In the genomic region with DNA sequence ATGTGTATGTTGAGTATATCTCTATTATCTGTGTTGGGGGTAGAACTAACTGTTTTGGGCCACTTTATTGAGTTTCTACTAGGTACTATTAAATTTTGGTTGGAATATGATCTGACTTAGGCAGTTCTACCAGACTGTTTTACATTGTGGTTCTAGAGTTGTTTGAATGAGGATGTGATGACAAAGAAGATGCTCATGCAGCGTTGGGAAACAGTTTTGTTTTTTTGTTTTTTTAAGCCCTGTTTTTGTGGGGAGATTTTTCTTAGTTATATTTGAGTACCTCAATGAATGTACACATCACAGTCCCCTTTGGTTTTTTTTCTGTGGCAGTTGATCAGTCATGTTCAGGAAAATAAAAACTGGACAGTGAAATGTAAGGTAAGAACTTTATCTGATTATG, we compare ENCODE assay signal across 29 cellular contexts. TPM values are rescaled to one million over a fixed set of nuclear protein-coding genes. Genes with fewer than 3 reads are reported as not detected.
DNase-seq lines count a peak whose midpoint lies in the region; ATAC-seq and TF ChIP-seq lines count a peak whose summit lies in the region.
"Had no signal": no experiment of that assay in that cellular context is flagged by ENCODE, and none has a peak within 500 bp of the region (broad histone marks: within the 10 kb centered on the region; RNA-seq: fewer than 3 reads in every experiment).

No MANE protein-coding gene starts in this region.

- no peak for TF ChIP-seq POLR2A in breast epithelium (IDR thresholded peaks at IDR 0.05)

- H3K27me3 ChIP-seq in breast epithelium = no peaks in the 10 kb centered on the region
- H3K27me3 ChIP-seq: BLaER1 treated with 17β-estradiol and CSF1 and Interleukin-3, amounts not matched to agents 10 nM and 100 nM; thyroid gland had no signal

- intact Hi-C loops in MCF 10A (cut with micrococcal nuclease) = no loop called here
- intact Hi-C loops in breast epithelium (cut with DNase I; ENCODE audit: low total_unique reads) = no loop called here

- no TSS peak for BruUV-seq in MCF 10A (replicated peaks; lab: Mats Ljungman, UMichigan)

- H3K27ac Mint-ChIP-seq in MCF 10A (ENCODE audit: low read depth, unreplicated experiment) = no peak overlapping the region
- peak overlapping the region; percentile 41 for H3K27ac Mint-ChIP-seq in T-helper 17 cell
- H3K27ac Mint-ChIP-seq in stimulated activated memory B cell treated with anti-CD40 and anti-IgM and Interleukin-4, amounts not matched to agents 10 μg/mL and 1 μg/mL and 100 μg/mL, for 72 hours = peak overlapping the region; percentile 63
- H3K27ac Mint-ChIP-seq: activated naive CD4-positive, alpha-beta T cell treated with anti-CD3 and anti-CD28 coated beads, Interleukin-2, amount 50 U/mL, for 24 hours; activated T-helper 1 cell treated with anti-CD3 and anti-CD28 coated beads, Interleukin-12 subunit alpha, Interleukin-12 subunit beta, Interleukin-2, Interleukin-4 antibody, amounts not matched to agents 30 ng/mL and 10 ng/mL and 1 ng/mL, durations not matched to agents 14 hours and 24 hours and 36 hours; nephron had no signal

- H3K9me3 Mint-ChIP-seq in MCF 10A (ENCODE audit: unreplicated experiment) = no peaks in the 10 kb centered on the region
- no peaks in the 10 kb centered on the region for H3K9me3 Mint-ChIP-seq in stimulated activated memory B cell treated with anti-CD40 and anti-IgM and Interleukin-4, amounts not matched to agents 10 μg/mL and 1 μg/mL and 100 μg/mL, for 72 hours
- H3K9me3 Mint-ChIP-seq: activated naive CD4-positive, alpha-beta T cell treated with anti-CD3 and anti-CD28 coated beads, Interleukin-2, amount 50 U/mL, for 24 hours; activated T-helper 1 cell treated with anti-CD3 and anti-CD28 coated beads, Interleukin-12 subunit alpha, Interleukin-12 subunit beta, Interleukin-2, Interleukin-4 antibody, amounts not matched to agents 30 ng/mL and 10 ng/mL and 1 ng/mL, durations not matched to agents 14 hours and 24 hours and 36 hours; immature natural killer cell; nephron; stimulated activated naive CD8-positive, alpha-beta T cell treated with anti-CD3 and anti-CD28 coated beads, Interleukin-15, amount 100 ng/mL, for 72 hours had no signal

- H3K4me1 Mint-ChIP-seq in MCF 10A (ENCODE audit: insufficient read depth, unreplicated experiment) (peaks cover 10% of the 10 kb centered on the region), T-helper 17 cell (peaks cover 5% of the 10 kb centered on the region)
- H3K4me1 Mint-ChIP-seq in stimulated activated memory B cell treated with anti-CD40 and anti-IgM and Interleukin-4, amounts not matched to agents 10 μg/mL and 1 μg/mL and 100 μg/mL, for 72 hours = no peaks in the 10 kb centered on the region
- H3K4me1 Mint-ChIP-seq: nephron; stimulated activated naive CD8-positive, alpha-beta T cell treated with anti-CD3 and anti-CD28 coated beads, Interleukin-15, amount 100 ng/mL, for 72 hours had no signal

- H3K9me3 ChIP-seq in breast epithelium (no peaks in the 10 kb centered on the region), T-helper 17 cell (ENCODE audit: control insufficient read depth, low read length, poor library complexity, severe bottlenecking) (no peaks in the 10 kb centered on the region)
- H3K9me3 ChIP-seq: BLaER1 treated with 17β-estradiol and CSF1 and Interleukin-3, amounts not matched to agents 10 nM and 100 nM; Caco-2; SK-N-SH; thyroid gland had no signal

- TF ChIP-seq CTCF in MCF 10A (IDR thresholded peaks at IDR 0.05; ENCODE audit: unreplicated experiment) (no peak), breast epithelium (IDR thresholded peaks at IDR 0.05) (no peak), fibroblast of mammary gland (conservative IDR thresholded peaks at IDR 0.05; ENCODE audit: control insufficient read depth, insufficient read depth, low read depth, low read length) (no peak), omental fat pad (IDR thresholded peaks at IDR 0.05) (no peak)

- ATAC-seq in T-helper 17 cell (no peak), omental fat pad (ENCODE audit: low FRiP score) (no peak)
- ATAC-seq in stimulated activated memory B cell treated with anti-CD40 and anti-IgM and Interleukin-4, amounts not matched to agents 10 μg/mL and 1 μg/mL and 100 μg/mL, for 72 hours = no peak
- ATAC-seq: GM12878; left lobe of liver; right cardiac atrium; stimulated activated naive CD8-positive, alpha-beta T cell treated with anti-CD3 and anti-CD28 coated beads, Interleukin-15, amount 100 ng/mL, for 72 hours had no signal

- H3K4me1 ChIP-seq in breast epithelium = no peaks in the 10 kb centered on the region
- H3K4me1 ChIP-seq: BLaER1 treated with 17β-estradiol and CSF1 and Interleukin-3, amounts not matched to agents 10 nM and 100 nM; Caco-2; thyroid gland had no signal

- H3K36me3 Mint-ChIP-seq in MCF 10A (ENCODE audit: insufficient read depth, unreplicated experiment) (peaks cover 21% of the 10 kb centered on the region), T-helper 17 cell (ENCODE audit: low read depth) (peaks cover 3% of the 10 kb centered on the region)
- H3K36me3 Mint-ChIP-seq in stimulated activated memory B cell treated with anti-CD40 and anti-IgM and Interleukin-4, amounts not matched to agents 10 μg/mL and 1 μg/mL and 100 μg/mL, for 72 hours = peaks cover 36% of the 10 kb centered on the region

- H3K4me3 ChIP-seq in breast epithelium (no peak overlapping the region), fibroblast of mammary gland (ENCODE audit: control insufficient read depth, low read depth, low read length) (no peak overlapping the region)
- H3K4me3 ChIP-seq: BLaER1 treated with 17β-estradiol and CSF1 and Interleukin-3, amounts not matched to agents 10 nM and 100 nM; GM12878; thyroid gland had no signal

- peaks cover 3% of the 10 kb centered on the region for H3K36me3 ChIP-seq in breast epithelium

- CTCF ChIA-PET in MCF 10A (lab: Yijun Ruan, JAX) = interaction anchor here (0.6 to 0.8 kb wide), 2 partner anchors 30 to 769 kb away, joined by 3 to 4 read pairs; a partner anchor contains a TSS

- H3K27me3 Mint-ChIP-seq in MCF 10A (ENCODE audit: insufficient read depth, unreplicated experiment) (no peaks in the 10 kb centered on the region), T-helper 17 cell (no peaks in the 10 kb centered on the region)
- no peaks in the 10 kb centered on the region for H3K27me3 Mint-ChIP-seq in stimulated activated memory B cell treated with anti-CD40 and anti-IgM and Interleukin-4, amounts not matched to agents 10 μg/mL and 1 μg/mL and 100 μg/mL, for 72 hours
- H3K27me3 Mint-ChIP-seq: activated naive CD4-positive, alpha-beta T cell treated with anti-CD3 and anti-CD28 coated beads, Interleukin-2, amount 50 U/mL, for 24 hours; stimulated activated naive CD8-positive, alpha-beta T cell treated with anti-CD3 and anti-CD28 coated beads, Interleukin-15, amount 100 ng/mL, for 72 hours had no signal

- POLR2A ChIA-PET in MCF 10A (lab: Yijun Ruan, JAX) = interaction anchor here (0.7 to 2.0 kb wide), 3 partner anchors 10 to 61 kb away, joined by 3 to 6 read pairs (median 4); a partner anchor contains a TSS

- no peak overlapping the region for H3K4me3 Mint-ChIP-seq in MCF 10A (ENCODE audit: unreplicated experiment)
- H3K4me3 Mint-ChIP-seq in T-helper 17 cell = no peak overlapping the region
- no peak overlapping the region for H3K4me3 Mint-ChIP-seq in stimulated activated memory B cell treated with anti-CD40 and anti-IgM and Interleukin-4, amounts not matched to agents 10 μg/mL and 1 μg/mL and 100 μg/mL, for 72 hours
- H3K4me3 Mint-ChIP-seq: activated naive CD4-positive, alpha-beta T cell treated with anti-CD3 and anti-CD28 coated beads, Interleukin-2, amount 50 U/mL, for 24 hours; activated T-helper 1 cell treated with anti-CD3 and anti-CD28 coated beads, Interleukin-12 subunit alpha, Interleukin-12 subunit beta, Interleukin-2, Interleukin-4 antibody, amounts not matched to agents 30 ng/mL and 10 ng/mL and 1 ng/mL, durations not matched to agents 14 hours and 24 hours and 36 hours; immature natural killer cell; nephron; stimulated activated naive CD8-positive, alpha-beta T cell treated with anti-CD3 and anti-CD28 coated beads, Interleukin-15, amount 100 ng/mL, for 72 hours had no signal

- no peak overlapping the region for H3K27ac ChIP-seq in breast epithelium
- H3K27ac ChIP-seq: BLaER1 treated with 17β-estradiol and CSF1 and Interleukin-3, amounts not matched to agents 10 nM and 100 nM; RWPE1; thyroid gland had no signal

- DNase-seq in MCF 10A (ENCODE audit: unreplicated experiment) = peak; percentile 9
- DNase-seq in breast epithelium (ENCODE audit: low spot score in 2 of 2) = no peak
- DNase-seq in T-helper 17 cell = no peak
- peak; percentile 54 for DNase-seq in fibroblast of mammary gland (ENCODE audit: low read depth)
- DNase-seq in omental fat pad (ENCODE audit: low spot score) = no peak
- DNase-seq in LoVo (ENCODE audit: low spot score) = no peak
- no peak for DNase-seq in NCI-H524 (lab: John Stamatoyannopoulos, UW)
- DNase-seq: activated CD4-positive, CD25-positive, alpha-beta regulatory T cell; Caco-2; DMS79 treated with DMSO at 0.1 percent for 48 hours; foreskin melanocyte; immature natural killer cell; KBM-7; NCI-H1694; NCI-H2171 treated with DMSO at 0.1 percent for 48 hours; NCI-H526 treated with DMSO at 0.1 percent for 48 hours; right cardiac atrium; SK-N-SH; stimulated activated naive CD8-positive, alpha-beta T cell treated with anti-CD3 and anti-CD28 coated beads, Interleukin-15, amount 100 ng/mL, for 72 hours; T-helper 9 cell; thyroid gland had no signal

RNA-seq across cellular contexts. Expression of a gene that starts 40.1 kb away (rescaled TPM):
- 80.5 and 86.2 TPM in 2 replicates for total RNA-seq in MCF 10A (2022)
- total RNA-seq in breast epithelium = 10 to 100 TPM; 89.1 to 98.3 (median 97.0) TPM
- total RNA-seq in T-helper 17 cell = 10 to 100 TPM; 47.6 to 55.1 TPM
- total RNA-seq in omental fat pad = 100 to 1,000 TPM in 3 of 4 donors, 10 to 100 TPM in 1; 57.2 to 189 (median 136) TPM

RNA-seq across cellular contexts. Expression of a gene that starts 40.4 kb away (rescaled TPM):
- 14.6 and 22.2 TPM in 2 replicates for total RNA-seq in MCF 10A (2022)
- 10 to 100 TPM in 1 of 3 donors, 1 to 10 TPM in 2; 4.1 to 10.5 (median 9.4) TPM for total RNA-seq in breast epithelium
- 10 to 100 TPM in 1 of 2 donors, 1 to 10 TPM in 1; 8.3 to 11.5 TPM for total RNA-seq in T-helper 17 cell
- total RNA-seq in omental fat pad = 10 to 100 TPM in 2 of 4 donors, 1 to 10 TPM in 2; 8.2 to 12.6 (median 10.1) TPM

Comparison
In these comparisons a context has a peak if more than half of its experiments do, and no peak if none do; other contexts are left out.
1. DNase-seq: peak in MCF 10A (single experiment) and fibroblast of mammary gland (single experiment); none in breast epithelium (0 of 2), T-helper 17 cell (0 of 3), omental fat pad (single experiment), LoVo (single experiment) and NCI-H524 (0 of 2).